Comparison of ENCODE assay signal across 23 cellular contexts in the genomic region with DNA sequence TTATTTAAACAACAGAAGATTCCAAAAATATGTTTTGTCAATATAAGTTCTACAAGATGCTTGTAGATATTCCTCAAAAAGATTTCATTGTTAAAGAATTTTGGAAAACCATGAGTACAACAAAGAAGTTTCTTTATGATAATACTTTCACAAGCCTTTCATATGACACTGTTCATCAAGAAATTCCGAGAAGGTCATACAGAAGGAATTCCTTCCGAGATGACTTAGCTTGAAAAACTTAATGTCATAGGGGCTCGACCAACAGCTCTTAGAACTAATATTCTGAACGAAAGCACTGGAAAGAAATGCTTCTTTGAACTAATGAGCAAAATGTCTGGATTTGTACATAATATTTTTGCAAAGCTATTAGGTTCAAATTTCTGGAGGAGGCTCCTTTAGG.
"Had no signal": no experiment of that assay in that cellular context is flagged by ENCODE, and none has a peak within 500 bp of the region (broad histone marks: within the 10 kb centered on the region; RNA-seq: fewer than 3 reads in every experiment).

No MANE protein-coding gene starts in this region.

- H3K9me3 ChIP-seq: gastrocnemius medialis, lower lobe of right lung, right lobe of liver, suprapubic skin, transverse colon, vagina had no signal

- H3K4me3 Mint-ChIP-seq: naive thymus-derived CD4-positive, alpha-beta T cell; nephron; neural progenitor cell; stimulated activated naive CD8-positive, alpha-beta T cell treated with anti-CD3 and anti-CD28 coated beads, Interleukin-15, amount 100 ng/mL, for 72 hours had no signal

- H3K27me3 Mint-ChIP-seq: progenitor cell of endocrine pancreas had no signal

- H3K4me1 Mint-ChIP-seq: naive thymus-derived CD4-positive, alpha-beta T cell; stimulated activated naive CD8-positive, alpha-beta T cell treated with anti-CD3 and anti-CD28 coated beads, Interleukin-15, amount 100 ng/mL, for 72 hours had no signal

- H3K36me3 ChIP-seq: gastrocnemius medialis, lower lobe of right lung, neural progenitor cell, right lobe of liver, suprapubic skin, transverse colon, vagina had no signal

- H3K36me3 Mint-ChIP-seq: neural progenitor cell had no signal

- H3K4me3 ChIP-seq: dorsolateral prefrontal cortex, gastrocnemius medialis, lower lobe of right lung, neural progenitor cell, right lobe of liver, smooth muscle cell, suprapubic skin, transverse colon, vagina had no signal

- DNase-seq: cortex of kidney; dorsolateral prefrontal cortex; effector CD4-positive, alpha-beta T cell; gastrocnemius medialis; head of caudate nucleus; left ventricle myocardium superior; lower lobe of right lung; naive thymus-derived CD4-positive, alpha-beta T cell; right lobe of liver; stimulated activated CD4-positive, alpha-beta T cell treated with anti-CD3 and anti-CD28 coated beads, Interleukin-12 subunit alpha, Interleukin-12 subunit beta, amount 100 ng/mL, for 4 hours; stimulated activated CD4-positive, alpha-beta T cell treated with anti-CD3 and anti-CD28 coated beads, Interleukin-1b, Interleukin-23, amount 100 ng/mL, for 48 hours; stimulated activated CD4-positive, alpha-beta T cell treated with anti-CD3 and anti-CD28 coated beads, Interleukin-4, amount 100 ng/mL, for 1 hour; stimulated activated CD8-positive, alpha-beta memory T cell treated with anti-CD3 and anti-CD28 coated beads, Interleukin-4, amount 100 ng/mL, for 48 hours; stimulated activated naive CD4-positive, alpha-beta T cell; stimulated activated naive CD8-positive, alpha-beta T cell treated with anti-CD3 and anti-CD28 coated beads, Interleukin-15, amount 100 ng/mL, for 72 hours; transverse colon had no signal

- ATAC-seq: gastrocnemius medialis; left ventricle myocardium superior; lower lobe of right lung; naive thymus-derived CD4-positive, alpha-beta T cell; right lobe of liver; stimulated activated naive CD8-positive, alpha-beta T cell treated with anti-CD3 and anti-CD28 coated beads, Interleukin-15, amount 100 ng/mL, for 72 hours had no signal

- H3K27me3 ChIP-seq: gastrocnemius medialis, neural progenitor cell, right lobe of liver, suprapubic skin, transverse colon, vagina had no signal

- H3K9ac ChIP-seq: neural progenitor cell, parathyroid adenoma had no signal

- H3K27ac Mint-ChIP-seq: naive thymus-derived CD4-positive, alpha-beta T cell; nephron; neural progenitor cell; progenitor cell of endocrine pancreas; stimulated activated naive CD8-positive, alpha-beta T cell treated with anti-CD3 and anti-CD28 coated beads, Interleukin-15, amount 100 ng/mL, for 72 hours had no signal

- H3K9me3 Mint-ChIP-seq: neural progenitor cell had no signal

- H3K4me1 ChIP-seq: lower lobe of right lung, neural progenitor cell, parathyroid adenoma, right lobe of liver, vagina had no signal
